In genomic region chr19:50601407-50602088, GRCh38 we compare ENCODE assay signal across 28 cellular contexts. TPM values are rescaled to one million over a fixed set of nuclear protein-coding genes. Genes with fewer than 3 reads are reported as not detected.
A peak's percentile ranks its signal among the peaks of the same experiment; 100 is the strongest.
DNase-seq lines count a peak whose midpoint lies in the region; ATAC-seq, FAIRE-seq and TF ChIP-seq lines count a peak whose summit lies in the region.
"Had no signal": no experiment of that assay in that cellular context is flagged by ENCODE, and none has a peak within 500 bp of the region (broad histone marks: within the 10 kb centered on the region; RNA-seq: fewer than 3 reads in every experiment).

No MANE protein-coding gene starts in this region.

- no peaks in the 10 kb centered on the region for H3K27me3 ChIP-seq in K562 (ENCODE audit: control insufficient read depth in 2 of 2, insufficient read depth in 2 of 2, low read length in 2 of 2)
- H3K27me3 ChIP-seq in left ventricle myocardium inferior (ENCODE audit: low read depth) = peaks cover 83% of the 10 kb centered on the region

- POLR2A ChIA-PET in K562 (lab: Yijun Ruan, JAX) = interaction anchor here (0.6 to 0.9 kb wide), 5 partner anchors 12 to 578 kb away, joined by 3 to 4 read pairs (median 4); no protein-coding TSS in a partner anchor

- WGBS in K562 (ENCODE audit: insufficient coverage, low coverage, missing lambda C conversion rate) = 0% methylated on average over 11 of the region's 11 CpGs

- peak overlapping the region; percentile 77 for H3K27ac ChIP-seq in K562 (ENCODE audit: extremely low read depth, low read depth, low read length)
- no peak overlapping the region for H3K27ac ChIP-seq in left ventricle myocardium inferior (replicated peaks)
- H3K27ac ChIP-seq: GM23248, SK-N-MC had no signal

- no peaks in the 10 kb centered on the region for H3K4me1 Mint-ChIP-seq in activated naive CD8-positive, alpha-beta T cell treated with anti-CD3 and anti-CD28 coated beads, Interleukin-2, amount 50 U/mL, for 24 hours
- no peaks in the 10 kb centered on the region for H3K4me1 Mint-ChIP-seq in activated naive CD8-positive, alpha-beta T cell treated with anti-CD3 and anti-CD28 coated beads for 36 hours
- H3K4me1 Mint-ChIP-seq: CD14-positive monocyte; CD8-positive, alpha-beta memory T cell had no signal

- H3K9me3 Mint-ChIP-seq in activated naive CD8-positive, alpha-beta T cell treated with anti-CD3 and anti-CD28 coated beads, Interleukin-2, amount 50 U/mL, for 24 hours = no peaks in the 10 kb centered on the region
- H3K9me3 Mint-ChIP-seq in activated naive CD8-positive, alpha-beta T cell treated with anti-CD3 and anti-CD28 coated beads for 36 hours = peaks cover 1% of the 10 kb centered on the region

- H3K36me3 ChIP-seq in K562 (ENCODE audit: control insufficient read depth, insufficient read depth, low read length) (no peaks in the 10 kb centered on the region), left ventricle myocardium inferior (no peaks in the 10 kb centered on the region)
- H3K36me3 ChIP-seq: BE2C had no signal

- H3K4me2 ChIP-seq in K562 (ENCODE audit: insufficient read depth, low read length) = peak overlapping the region; percentile 63

- no peaks in the 10 kb centered on the region for H3K79me2 ChIP-seq in K562 (ENCODE audit: control insufficient read depth, insufficient read depth, low read length)

- no peak for DNase-seq in activated naive CD8-positive, alpha-beta T cell treated with anti-CD3 and anti-CD28 coated beads, Interleukin-2, amount 50 U/mL, for 24 hours
- DNase-seq in activated naive CD8-positive, alpha-beta T cell treated with anti-CD3 and anti-CD28 coated beads for 36 hours = no peak
- DNase-seq in OCI-M1 (lab: John Stamatoyannopoulos, UW) (peak; percentile 90), K562 (ENCODE audit: extremely low read depth in 1 of 4, low spot score in 3 of 4) (peak; percentile 75 to 94 (median 82)), left ventricle myocardium inferior (no peak)
- DNase-seq: 8988T; ACHN; BE2C; CD8-positive, alpha-beta memory T cell; DMS153; DND-41; GM23248; H7; IMR-90; NCI-H1048; NCI-H1417 treated with DMSO at 0.1 percent for 48 hours; NCI-H1694 treated with DMSO at 0.1 percent for 48 hours; NCI-H2081; NCI-H2227 treated with DMSO at 0.1 percent for 48 hours; NCI-H510A; NCI-H69; SIG-M5 had no signal

- ATAC-seq in activated naive CD8-positive, alpha-beta T cell treated with anti-CD3 and anti-CD28 coated beads, Interleukin-2, amount 50 U/mL, for 24 hours = peak; percentile 21
- peak; percentile 67 for ATAC-seq in K562
- ATAC-seq in GM18505 (IDR thresholded peaks at IDR 0.05; ENCODE audit: unreplicated experiment) = no peak
- no peak for ATAC-seq in HG03457 (IDR thresholded peaks at IDR 0.05; ENCODE audit: unreplicated experiment)

- H4K20me1 ChIP-seq in K562 (replicated peaks; ENCODE audit: control insufficient read depth, insufficient read depth, low read length) = no peaks in the 10 kb centered on the region

- no peak overlapping the region for H3K27ac Mint-ChIP-seq in activated naive CD8-positive, alpha-beta T cell treated with anti-CD3 and anti-CD28 coated beads, Interleukin-2, amount 50 U/mL, for 24 hours
- H3K27ac Mint-ChIP-seq in activated naive CD8-positive, alpha-beta T cell treated with anti-CD3 and anti-CD28 coated beads for 36 hours = no peak overlapping the region
- H3K27ac Mint-ChIP-seq: CD14-positive monocyte had no signal

- H3K4me3 ChIP-seq in K562 = no peak overlapping the region
- no peak overlapping the region for H3K4me3 ChIP-seq in left ventricle myocardium inferior
- H3K4me3 ChIP-seq: GM23248, SK-N-MC had no signal

- no peaks in the 10 kb centered on the region for H3K36me3 Mint-ChIP-seq in activated naive CD8-positive, alpha-beta T cell treated with anti-CD3 and anti-CD28 coated beads, Interleukin-2, amount 50 U/mL, for 24 hours (ENCODE audit: low read depth)
- no peaks in the 10 kb centered on the region for H3K36me3 Mint-ChIP-seq in activated naive CD8-positive, alpha-beta T cell treated with anti-CD3 and anti-CD28 coated beads for 36 hours
- H3K36me3 Mint-ChIP-seq: CD8-positive, alpha-beta memory T cell had no signal

- in situ Hi-C loops in K562 (cut with MboI) = no loop called here

- H3K9ac ChIP-seq in K562 (ENCODE audit: insufficient read depth in 1 of 2, low read depth in 2 of 2, low read length in 2 of 2) = peak overlapping the region; percentile 57 to 73; a peak in 3 of 4 replicates
- H3K9ac ChIP-seq: GM23248 had no signal

- TF ChIP-seq EP300 in K562 (IDR thresholded peaks at IDR 0.05; ENCODE audit: low read length) = peak; percentile 97

- peaks cover 45% of the 10 kb centered on the region for H3K27me3 Mint-ChIP-seq in activated naive CD8-positive, alpha-beta T cell treated with anti-CD3 and anti-CD28 coated beads, Interleukin-2, amount 50 U/mL, for 24 hours
- H3K27me3 Mint-ChIP-seq in activated naive CD8-positive, alpha-beta T cell treated with anti-CD3 and anti-CD28 coated beads for 36 hours = peaks cover 59% of the 10 kb centered on the region

- peaks cover 28 to 39% of the 10 kb centered on the region in 2 experiments for H3K4me1 ChIP-seq in K562 (replicated peaks in 1 of 2; ENCODE audit: control insufficient read depth in 2 of 2, insufficient read depth in 2 of 2, low read length in 2 of 2)
- H3K4me1 ChIP-seq in left ventricle myocardium inferior = no peaks in the 10 kb centered on the region
- H3K4me1 ChIP-seq: BE2C had no signal

- TF ChIP-seq RAD21 in K562 (CRISPR knock-in tag; conservative IDR thresholded peaks at IDR 0.05 in 1 of 2, IDR thresholded peaks at IDR 0.05 in 1 of 2) = peak; percentile 16 to 29; a peak in 1 of 4 replicates

- FAIRE-seq in K562 (lab: Jason Lieb, UNC) = peak; percentile 94
- FAIRE-seq: HTR-8/SVneo, RCC 7860 had no signal

- H2AFZ ChIP-seq in K562 (ENCODE audit: low read depth, low read length) = peak overlapping the region; percentile 43
- H2AFZ ChIP-seq: GM23248 had no signal

- no peak for TF ChIP-seq POLR2A in K562 (conservative IDR thresholded peaks at IDR 0.05)
- TF ChIP-seq POLR2A in GM18505 (IDR thresholded peaks at IDR 0.05; ENCODE audit: borderline replicate concordance, extremely low read depth, insufficient read depth, insufficient read length) = no peak

- no TSS peak for BruUV-seq in K562 (replicated peaks; lab: Mats Ljungman, UMichigan)

- CTCF ChIA-PET in K562 (lab: Yijun Ruan, JAX; ENCODE audit: low intra/inter-chr PET ratio) = no interaction called here

- TF ChIP-seq CTCF in K562 (IDR thresholded peaks at IDR 0.05 in 2 of 3, conservative IDR thresholded peaks at IDR 0.05 in 1 of 3; ENCODE audit: insufficient read depth in 2 of 3, low read depth in 1 of 3, low read length in 3 of 3) = no peak
- TF ChIP-seq CTCF in left ventricle myocardium inferior (IDR thresholded peaks at IDR 0.05; ENCODE audit: borderline replicate concordance) = no peak

- H3K4me3 Mint-ChIP-seq in activated naive CD8-positive, alpha-beta T cell treated with anti-CD3 and anti-CD28 coated beads, Interleukin-2, amount 50 U/mL, for 24 hours = no peak overlapping the region
- no peak overlapping the region for H3K4me3 Mint-ChIP-seq in activated naive CD8-positive, alpha-beta T cell treated with anti-CD3 and anti-CD28 coated beads for 36 hours
- H3K4me3 Mint-ChIP-seq: CD14-positive monocyte; CD8-positive, alpha-beta memory T cell had no signal

- no peaks in the 10 kb centered on the region for H3K9me1 ChIP-seq in K562 (ENCODE audit: control insufficient read depth, insufficient read depth, low read length)

- intact Hi-C loops in K562 (cut with micrococcal nuclease) (loop anchor here (5.0 kb wide), 1 partner anchor 64 kb away; no protein-coding TSS in a partner anchor), left ventricle myocardium inferior (cut with micrococcal nuclease) (no loop called here)

- H3K9me3 ChIP-seq in K562 (replicated peaks; ENCODE audit: control insufficient read depth, insufficient read depth, low read depth, low read length) = 0 out of 2 replicates have a peak, but pooled peaks cover 2% of the 10 kb centered on the region
- H3K9me3 ChIP-seq in left ventricle myocardium inferior (replicated peaks) = no peaks in the 10 kb centered on the region

RNA-seq across cellular contexts. Expression of gene LRRC4B, which starts 33.3 kb away (rescaled TPM):
- total RNA-seq in activated naive CD8-positive, alpha-beta T cell treated with anti-CD3 and anti-CD28 coated beads for 36 hours = not detected
- 1.8 and 10.9 TPM in 2 replicates for total RNA-seq in K562 (2011; cell fraction: chromatin; rRNA removed; ENCODE audit: low replicate concordance)
- 7.1 and 16.3 TPM in 2 replicates for total RNA-seq in K562 (2011; cell fraction: nucleolus; rRNA removed)
- 5.1 and 6.8 TPM in 2 replicates for total RNA-seq in K562 (2011; cell fraction: nucleoplasm; rRNA removed)
- 2.9 TPM in 2 replicates for total RNA-seq in K562 (2014; rRNA removed)
- total RNA-seq in K562 (2014; rRNA removed; fragmentation: Illumina TruSeq; extraction: Trizol) = 0.10 and 0.18 TPM in 2 replicates
- total RNA-seq in K562 (2015; rRNA removed; fragmentation: Illumina TruSeq; extraction: Trizol) = 1.1 TPM in 2 replicates
- 9.5 and 9.6 TPM in 2 replicates for total RNA-seq in K562 (2021)
- 3.0 and 4.0 TPM in 2 replicates for polyA plus RNA-seq in K562 (2011; rRNA removed)
- 3.9 and 17.2 TPM in 2 replicates for polyA plus RNA-seq in K562 (2011; cell fraction: cytosol; rRNA removed)
- 2.5 and 6.6 TPM in 2 replicates for polyA plus RNA-seq in K562 (2011; cell fraction: nucleus; rRNA removed)
- polyA plus RNA-seq in K562 (2012) = 4.6 and 8.7 TPM in 2 replicates
- polyA plus RNA-seq in K562 (2014; fragmentation: Illumina TruSeq; extraction: Trizol) = 0.21 and 2.7 TPM in 2 replicates
- polyA plus RNA-seq in K562 (2014; fragmentation: Nextera tagmentation; extraction: Ambion mirVana) = not detected
- 2.0 and 3.1 TPM in 2 replicates for polyA plus RNA-seq in K562 (2014; rRNA removed)
- 1.5 and 2.8 TPM in 2 replicates for polyA minus RNA-seq in K562 (2011; rRNA and poly(A)+ RNA removed)
- 15.2 and 16.2 TPM in 2 replicates for polyA minus RNA-seq in K562 (2011; cell fraction: cytosol; rRNA and poly(A)+ RNA removed)
- polyA minus RNA-seq in K562 (2011; cell fraction: nucleus; rRNA and poly(A)+ RNA removed) = 1.9 and 2.2 TPM in 2 replicates
- 0.47 TPM for total RNA-seq in left ventricle myocardium inferior
- total RNA-seq: CD8-positive, alpha-beta memory T cell; GM23248; IMR-90 had no signal
- polyA plus RNA-seq: CD14-positive monocyte; CD8-positive, alpha-beta memory T cell; GM23248 had no signal

RNA-seq across cellular contexts. Expression of gene SYT3, which starts 38.1 kb away (rescaled TPM):
- 1 to 10 TPM; 1.4 to 1.9 TPM for total RNA-seq in activated naive CD8-positive, alpha-beta T cell treated with anti-CD3 and anti-CD28 coated beads for 36 hours
- 1.5 and 2.4 TPM in 2 replicates for total RNA-seq in K562 (2011; cell fraction: chromatin; rRNA removed; ENCODE audit: low replicate concordance)
- 1.6 and 2.0 TPM in 2 replicates for total RNA-seq in K562 (2011; cell fraction: nucleolus; rRNA removed)
- total RNA-seq in K562 (2011; cell fraction: nucleoplasm; rRNA removed) = 1.5 and 3.9 TPM in 2 replicates
- total RNA-seq in K562 (2014; rRNA removed) = 1.1 and 1.6 TPM in 2 replicates
- total RNA-seq in K562 (2014; rRNA removed; fragmentation: Illumina TruSeq; extraction: Trizol) = 0.36 and 0.51 TPM in 2 replicates
- total RNA-seq in K562 (2015; rRNA removed; fragmentation: Illumina TruSeq; extraction: Trizol) = 0.40 and 0.41 TPM in 2 replicates
- 1.7 and 2.0 TPM in 2 replicates for total RNA-seq in K562 (2021)
- polyA plus RNA-seq in K562 (2011; rRNA removed) = 0.35 and 0.40 TPM in 2 replicates
- 0.28 and 1.0 TPM in 2 replicates for polyA plus RNA-seq in K562 (2011; cell fraction: cytosol; rRNA removed)
- polyA plus RNA-seq in K562 (2011; cell fraction: nucleus; rRNA removed) = 1.5 and 2.9 TPM in 2 replicates
- polyA plus RNA-seq in K562 (2012) = 1.6 and 3.0 TPM in 2 replicates
- 0.54 and 1.2 TPM in 2 replicates for polyA plus RNA-seq in K562 (2014; fragmentation: Illumina TruSeq; extraction: Trizol)
- not detected for polyA plus RNA-seq in K562 (2014; fragmentation: Nextera tagmentation; extraction: Ambion mirVana)
- polyA plus RNA-seq in K562 (2014; rRNA removed) = 0.38 and 0.85 TPM in 2 replicates
- 0.12 and 0.84 TPM in 2 replicates for polyA minus RNA-seq in K562 (2011; rRNA and poly(A)+ RNA removed)
- polyA minus RNA-seq in K562 (2011; cell fraction: cytosol; rRNA and poly(A)+ RNA removed) = 0.38 TPM in 1 of 2 replicates, not detected in the other
- 0.44 and 0.67 TPM in 2 replicates for polyA minus RNA-seq in K562 (2011; cell fraction: nucleus; rRNA and poly(A)+ RNA removed)
- 0.22 TPM for total RNA-seq in left ventricle myocardium inferior
- total RNA-seq: GM23248, IMR-90 had no signal
- polyA plus RNA-seq: CD14-positive monocyte, GM23248 had no signal

RNA-seq across cellular contexts. Expression of gene C19orf81, which starts 47.7 kb away (rescaled TPM):
- total RNA-seq in activated naive CD8-positive, alpha-beta T cell treated with anti-CD3 and anti-CD28 coated beads for 36 hours = 1 to 10 TPM; 2.6 to 2.9 TPM
- 3.2 TPM in 1 of 2 replicates, not detected in the other for total RNA-seq in K562 (2011; cell fraction: chromatin; rRNA removed; ENCODE audit: low replicate concordance)
- total RNA-seq in K562 (2011; cell fraction: nucleolus; rRNA removed) = 10.5 and 13.3 TPM in 2 replicates
- 7.7 and 11.2 TPM in 2 replicates for total RNA-seq in K562 (2011; cell fraction: nucleoplasm; rRNA removed)
- total RNA-seq in K562 (2014; rRNA removed) (42.9 and 52.9 TPM in 2 replicates), K562 (2014; rRNA removed; fragmentation: Illumina TruSeq; extraction: Trizol) (not detected in 2 replicates), K562 (2015; rRNA removed; fragmentation: Illumina TruSeq; extraction: Trizol) (2.9 and 3.0 TPM in 2 replicates), K562 (2021) (33.0 and 40.2 TPM in 2 replicates), left ventricle myocardium inferior (3.6 TPM)
- polyA plus RNA-seq in K562 (2011; rRNA removed) (2.5 and 5.1 TPM in 2 replicates), K562 (2014; fragmentation: Illumina TruSeq; extraction: Trizol) (1.1 TPM in 1 of 2 replicates, not detected in the other), K562 (2014; fragmentation: Nextera tagmentation; extraction: Ambion mirVana) (not detected), K562 (2014; rRNA removed) (35.9 and 46.2 TPM in 2 replicates)
- 8.7 and 29.6 TPM in 2 replicates for polyA plus RNA-seq in K562 (2011; cell fraction: cytosol; rRNA removed)
- 8.3 and 17.5 TPM in 2 replicates for polyA plus RNA-seq in K562 (2011; cell fraction: nucleus; rRNA removed)
- polyA plus RNA-seq in K562 (2012) = 26.5 and 30.0 TPM in 2 replicates
- not detected in 2 replicates for polyA minus RNA-seq in K562 (2011; rRNA and poly(A)+ RNA removed)
- polyA minus RNA-seq in K562 (2011; cell fraction: cytosol; rRNA and poly(A)+ RNA removed) = 3.5 and 5.7 TPM in 2 replicates
- polyA minus RNA-seq in K562 (2011; cell fraction: nucleus; rRNA and poly(A)+ RNA removed) = 6.1 and 7.3 TPM in 2 replicates
- total RNA-seq: CD8-positive, alpha-beta memory T cell; GM23248; IMR-90 had no signal
- polyA plus RNA-seq: CD14-positive monocyte; CD8-positive, alpha-beta memory T cell had no signal

Comparison
In these comparisons a context has a peak if more than half of its experiments do, and no peak if none do; other contexts are left out.
1. ATAC-seq: peak in activated naive CD8-positive, alpha-beta T cell treated with anti-CD3 and anti-CD28 coated beads, Interleukin-2, amount 50 U/mL, for 24 hours (single experiment) and K562 (single experiment); none in GM18505 (single experiment) and HG03457 (single experiment).
2. DNase-seq: peak in OCI-M1 (single experiment) and K562 (4 of 4); none in activated naive CD8-positive, alpha-beta T cell treated with anti-CD3 and anti-CD28 coated beads, Interleukin-2, amount 50 U/mL, for 24 hours (single experiment), activated naive CD8-positive, alpha-beta T cell treated with anti-CD3 and anti-CD28 coated beads for 36 hours (single experiment) and left ventricle myocardium inferior (single experiment).